In genomic region chr12:48817957-48818830, GRCh38 we compare ENCODE assay signal across 8 cellular contexts. TPM values are rescaled to one million over a fixed set of nuclear protein-coding genes. Genes with fewer than 3 reads are reported as not detected.
DNase-seq lines count a peak whose midpoint lies in the region; ATAC-seq and TF ChIP-seq lines count a peak whose summit lies in the region.

TSS of gene CACNB3 (plus strand) at chr12:48818496. CDS start at chr12:48818930, 434 bp downstream.

- TF ChIP-seq CTCF in WERI-Rb-1 (IDR thresholded peaks at IDR 0.05; ENCODE audit: low read depth, low read length), result no peak
- no peak for TF ChIP-seq CTCF in MCF 10A (IDR thresholded peaks at IDR 0.05; ENCODE audit: unreplicated experiment)

- no TSS peak for BruUV-seq in MCF 10A (replicated peaks; lab: Mats Ljungman, UMichigan)

- H3K4me1 Mint-ChIP-seq in MCF 10A (ENCODE audit: insufficient read depth, unreplicated experiment), result peaks cover 19% of the 10 kb centered on the region

- H3K27me3 Mint-ChIP-seq in MCF 10A (ENCODE audit: insufficient read depth, unreplicated experiment), result no peaks in the 10 kb centered on the region

- peak within 1 kb of the TSS; percentile 85 for H3K27ac ChIP-seq in WERI-Rb-1

- peak within 1 kb of the TSS; percentile 93 for H3K4me3 Mint-ChIP-seq in MCF 10A (ENCODE audit: unreplicated experiment)

- peak within 1 kb of the TSS; percentile 42 for H3K27ac Mint-ChIP-seq in MCF 10A (ENCODE audit: low read depth, unreplicated experiment)

- H3K9me3 ChIP-seq in WERI-Rb-1 (ENCODE audit: severe bottlenecking), result no peaks in the 10 kb centered on the region

- no peaks in the 10 kb centered on the region for H3K27me3 ChIP-seq in WERI-Rb-1 (ENCODE audit: insufficient read depth, low read depth, severe bottlenecking)

- H3K36me3 Mint-ChIP-seq in MCF 10A (ENCODE audit: insufficient read depth, unreplicated experiment), result no peaks in the 10 kb centered on the region

- DNase-seq in SHP77 (lab: John Stamatoyannopoulos, UW) (peak; percentile 50 to 65), SHP77 treated with DMSO at 0.1 percent for 48 hours (lab: John Stamatoyannopoulos, UW) (no peak), NCI-H146 (lab: John Stamatoyannopoulos, UW) (peak; percentile 92), WERI-Rb-1 (peak; percentile 92), MCF 10A (ENCODE audit: unreplicated experiment) (peak; percentile 45), iris pigment epithelial cell (ENCODE audit: low read depth) (peak; percentile 52)
- DNase-seq in stimulated activated CD4-positive, alpha-beta T cell treated with anti-CD3 and anti-CD28 coated beads, Interleukin-12 subunit alpha, Interleukin-12 subunit beta, amount 100 ng/mL, for 4 hours, result peak; percentile 75

- POLR2A ChIA-PET in MCF 10A (lab: Yijun Ruan, JAX), result interaction anchor here (0.6 to 5.4 kb wide), 3 partner anchors 10 to 806 kb away, joined by 3 to 45 read pairs (median 32); partner anchors contain the start of gene DDX23

- CTCF ChIA-PET in MCF 10A (lab: Yijun Ruan, JAX), result no interaction called here

- H3K9me3 Mint-ChIP-seq in MCF 10A (ENCODE audit: unreplicated experiment), result no peaks in the 10 kb centered on the region

- intact Hi-C loops in MCF 10A (cut with micrococcal nuclease), result no loop called here

- peak within 1 kb of the TSS; percentile 72 for H3K4me3 ChIP-seq in WERI-Rb-1 (ENCODE audit: low read depth, low read length)

- no peak for ATAC-seq in HG03025 (IDR thresholded peaks at IDR 0.05; ENCODE audit: low FRiP score, unreplicated experiment)

- peaks cover 6% of the 10 kb centered on the region; the same call in 1 of the 2 replicates for H3K36me3 ChIP-seq in WERI-Rb-1

RNA-seq across cellular contexts. Expression of gene CACNB3, which starts in this region (rescaled TPM):
- total RNA-seq in MCF 10A (2022), result 6.9 and 7.0 TPM in 2 replicates
